ENCODE assay signal across 27 cellular contexts in the genomic region with DNA sequence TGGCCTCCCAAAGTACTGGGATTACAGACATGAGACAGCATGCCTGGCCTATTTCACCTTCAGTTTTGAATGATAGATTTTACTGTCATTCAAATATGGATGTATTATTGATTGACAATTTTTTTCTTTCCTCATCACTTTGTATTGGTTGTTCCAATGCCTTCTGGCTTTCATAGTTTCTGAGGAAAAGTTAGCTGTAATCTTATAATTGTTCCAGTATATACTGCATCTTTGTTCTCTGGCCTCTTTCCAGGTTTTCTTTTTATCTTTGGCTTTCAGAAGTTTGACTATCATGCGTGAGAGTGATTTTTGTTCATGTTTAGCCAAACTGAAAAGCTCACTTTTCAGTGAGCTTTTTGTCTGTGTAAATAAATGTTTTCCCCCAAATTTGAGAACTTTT.
DNase-seq lines count a peak whose midpoint lies in the region; ATAC-seq, FAIRE-seq and TF ChIP-seq lines count a peak whose summit lies in the region.
"Had no signal": no experiment of that assay in that cellular context is flagged by ENCODE, and none has a peak within 500 bp of the region (broad histone marks: within the 10 kb centered on the region; RNA-seq: fewer than 3 reads in every experiment).

No MANE protein-coding gene starts in this region.

- H3K36me3 ChIP-seq in OCI-LY7 (ENCODE audit: insufficient read depth, low read length) (no peaks in the 10 kb centered on the region; the same call in 1 of the 2 replicates), GM12878 (ENCODE audit: control insufficient read depth in 2 of 2, insufficient read depth in 2 of 2, low read length in 1 of 2) (no peaks in the 10 kb centered on the region)

- no peak overlapping the region for H3K27ac ChIP-seq in OCI-LY7 (ENCODE audit: low read depth, low read length, poor library complexity, severe bottlenecking)
- H3K27ac ChIP-seq in GM12878 (ENCODE audit: control insufficient read depth, insufficient read depth) = no peak overlapping the region
- H3K27ac ChIP-seq: 22Rv1, HL-60, skin epidermis had no signal

- H4K20me1 ChIP-seq in OCI-LY7 (ENCODE audit: insufficient read depth, low read length) = no peaks in the 10 kb centered on the region
- no peaks in the 10 kb centered on the region for H4K20me1 ChIP-seq in GM12878 (ENCODE audit: control insufficient read depth, insufficient read depth)

- no peak for TF ChIP-seq CTCF in OCI-LY7 (conservative IDR thresholded peaks at IDR 0.05; ENCODE audit: low read length)
- no peak for TF ChIP-seq CTCF in GM12878 (IDR thresholded peaks at IDR 0.05 in 2 of 3, conservative IDR thresholded peaks at IDR 0.05 in 1 of 3; ENCODE audit: control insufficient read depth in 2 of 3, extremely low read depth in 1 of 3, insufficient read depth in 1 of 3, low read depth in 3 of 3, low read length in 3 of 3)
- no peak for TF ChIP-seq CTCF in HFFc6 (IDR thresholded peaks at IDR 0.05)

- no peaks in the 10 kb centered on the region for H3K27me3 Mint-ChIP-seq in HFFc6 (ENCODE audit: insufficient read depth)
- no peaks in the 10 kb centered on the region for H3K27me3 Mint-ChIP-seq in stimulated activated naive B cell treated with anti-CD40 and anti-IgM and Interleukin-4, amounts not matched to agents 10 μg/mL and 1 μg/mL and 100 μg/mL, for 72 hours
- H3K27me3 Mint-ChIP-seq: activated CD4-positive, alpha-beta memory T cell treated with anti-CD3 and anti-CD28 coated beads for 36 hours; activated naive CD8-positive, alpha-beta T cell; CD4-positive, alpha-beta T cell; central memory CD8-positive, alpha-beta T cell had no signal

- peaks cover 25% of the 10 kb centered on the region for H3K9me3 Mint-ChIP-seq in HFFc6
- peaks cover 18 to 23% of the 10 kb centered on the region in 2 donors for H3K9me3 Mint-ChIP-seq in stimulated activated naive B cell treated with anti-CD40 and anti-IgM and Interleukin-4, amounts not matched to agents 10 μg/mL and 1 μg/mL and 100 μg/mL, for 72 hours

- FAIRE-seq in GM12878 (lab: Jason Lieb, UNC) = no peak
- FAIRE-seq: astrocyte, endothelial cell of umbilical vein, GM12892 had no signal

- no peaks in the 10 kb centered on the region for H3K27me3 ChIP-seq in GM12878 (replicated peaks in 1 of 2; ENCODE audit: control insufficient read depth in 2 of 2, insufficient read depth in 2 of 2, low read length in 1 of 2)

- BruUV-seq in OCI-LY7 (replicated peaks; lab: Mats Ljungman, UMichigan) (no TSS peak), GM12878 (replicated peaks; lab: Mats Ljungman, UMichigan) (no TSS peak)

- SMC1A ChIA-PET in GM12878 (lab: Charles Lee; ENCODE audit: uncharacterized antibody, unreplicated experiment) = interaction anchor here (1.1 to 1.9 kb wide), 4 partner anchors 9 to 159 kb away, joined by 3 to 5 read pairs (median 4); no protein-coding TSS in a partner anchor

- H2AFZ ChIP-seq in OCI-LY7 (ENCODE audit: low read length) (no peak overlapping the region), GM12878 (ENCODE audit: control insufficient read depth, low read depth, low read length) (no peak overlapping the region)

- no peak for TF ChIP-seq POLR2A in GM12878 (IDR thresholded peaks at IDR 0.05; ENCODE audit: low read depth, low read length)

- CTCF ChIA-PET in OCI-LY7 (lab: Charles Lee; ENCODE audit: unreplicated experiment) (no interaction called here), GM12878 (lab: Yijun Ruan, JAX) (interaction anchor here (0.6 to 1.5 kb wide), 3 partner anchors 8 to 168 kb away, joined by 3 to 4 read pairs (median 4); no protein-coding TSS in a partner anchor)

- H3K36me3 Mint-ChIP-seq in HFFc6 (ENCODE audit: low read depth) = peaks cover 28% of the 10 kb centered on the region
- peaks cover 31 to 34% of the 10 kb centered on the region in 2 donors for H3K36me3 Mint-ChIP-seq in stimulated activated naive B cell treated with anti-CD40 and anti-IgM and Interleukin-4, amounts not matched to agents 10 μg/mL and 1 μg/mL and 100 μg/mL, for 72 hours

- 100% methylated on average over 1 of the region's 1 CpG for WGBS in GM12878 (ENCODE audit: insufficient coverage, insufficient replicate concordance, low lambda C conversion rate, missing lambda C conversion rate)

- H3K4me1 ChIP-seq in OCI-LY7 (ENCODE audit: insufficient read depth, low read length, poor library complexity, severe bottlenecking) = no peaks in the 10 kb centered on the region
- no peaks in the 10 kb centered on the region for H3K4me1 ChIP-seq in GM12878 (ENCODE audit: control insufficient read depth, insufficient read depth, low read length)

- no peak overlapping the region for H3K9ac ChIP-seq in GM12878 (ENCODE audit: control insufficient read depth, insufficient read depth, low read length)

- TF ChIP-seq RAD21 in GM12878 (IDR thresholded peaks at IDR 0.05; ENCODE audit: insufficient read depth, low read depth, low read length) = no peak

- H3K4me3 ChIP-seq in OCI-LY7 (ENCODE audit: low read depth, low read length, poor library complexity, severe bottlenecking) (no peak overlapping the region), GM12878 (no peak overlapping the region)
- H3K4me3 ChIP-seq: skin epidermis had no signal

- in situ Hi-C loops in GM12878 (cut with MboI) = no loop called here

- H3K79me2 ChIP-seq in OCI-LY7 (ENCODE audit: insufficient read depth, low read depth, low read length) (no peaks in the 10 kb centered on the region), GM12878 (ENCODE audit: control insufficient read depth, insufficient read depth, low read length) (no peaks in the 10 kb centered on the region; the same call in 1 of the 2 replicates)

- POLR2A ChIA-PET in OCI-LY7 (lab: Charles Lee) (interaction anchor here (0.6 kb wide), 1 partner anchor 13 kb away, joined by 3 read pairs; no protein-coding TSS in a partner anchor), GM12878 (lab: Charles Lee) (no interaction called here)

- H3K4me1 Mint-ChIP-seq in HFFc6 (ENCODE audit: low read depth) = no peaks in the 10 kb centered on the region
- no peaks in the 10 kb centered on the region for H3K4me1 Mint-ChIP-seq in stimulated activated naive B cell treated with anti-CD40 and anti-IgM and Interleukin-4, amounts not matched to agents 10 μg/mL and 1 μg/mL and 100 μg/mL, for 72 hours
- H3K4me1 Mint-ChIP-seq: central memory CD8-positive, alpha-beta T cell had no signal

- RAD21 ChIA-PET in GM12878 (lab: Charles Lee; ENCODE audit: unreplicated experiment) = no interaction called here

- intact Hi-C loops in OCI-LY7 (cut with micrococcal nuclease; ENCODE audit: unreplicated experiment) (no loop called here), GM12878 (cut with micrococcal nuclease; ENCODE audit: unreplicated experiment) (no loop called here)

- H3K9me3 ChIP-seq in OCI-LY7 (ENCODE audit: low read length) (peaks cover 20% of the 10 kb centered on the region; the same call in 1 of the 2 replicates), GM12878 (replicated peaks; ENCODE audit: control insufficient read depth, insufficient read depth, low read length) (peaks cover 7% of the 10 kb centered on the region)

- no peak for ATAC-seq in GM12878
- no peak for ATAC-seq in stimulated activated naive B cell treated with anti-CD40 and anti-IgM and Interleukin-4, amounts not matched to agents 10 μg/mL and 1 μg/mL and 100 μg/mL, for 72 hours (replicated peaks)
- ATAC-seq: activated CD4-positive, CD25-positive, alpha-beta regulatory T cell treated with anti-CD3 and anti-CD28 coated beads, Interleukin-2, amount 50 U/mL, for 24 hours had no signal

- DNase-seq in DMS 273 (lab: John Stamatoyannopoulos, UW; ENCODE audit: unreplicated experiment) = peak; percentile 23
- DNase-seq in DMS 273 treated with DMSO at 0.1 percent for 48 hours (lab: John Stamatoyannopoulos, UW) = no peak
- DNase-seq in EH (ENCODE audit: low read depth) = peak; percentile 4
- peak; percentile 11 for DNase-seq in OCI-LY7 (ENCODE audit: low spot score)
- DNase-seq in GM12878 (ENCODE audit: low read depth, low spot score) = no peak
- DNase-seq in HFFc6 = no peak
- no peak for DNase-seq in stimulated activated naive B cell treated with anti-CD40 and anti-IgM and Interleukin-4, amounts not matched to agents 10 μg/mL and 1 μg/mL and 100 μg/mL, for 72 hours
- DNase-seq in effector CD8-positive, alpha-beta T cell (lab: John Stamatoyannopoulos, UW) = no peak
- DNase-seq: activated CD4-positive, alpha-beta memory T cell treated with anti-CD3 and anti-CD28 coated beads for 36 hours; CD4-positive, alpha-beta T cell; DMS79 treated with DMSO at 0.1 percent for 48 hours; H9; mesendoderm; NCI-H1417 treated with DMSO at 0.1 percent for 48 hours; NCI-H526; stimulated activated CD4-positive, alpha-beta T cell treated with anti-CD3 and anti-CD28 coated beads, Interleukin-1b, Interleukin-23, amount 100 ng/mL, for 48 hours; T1000; trophoblast cell had no signal

- TF ChIP-seq EP300 in GM12878 (IDR thresholded peaks at IDR 0.05; ENCODE audit: borderline replicate concordance in 1 of 2, control insufficient read depth in 1 of 2, low read depth in 2 of 2, low read length in 2 of 2) = no peak

- no peak overlapping the region for H3K4me2 ChIP-seq in OCI-LY7 (ENCODE audit: low read length)
- no peak overlapping the region for H3K4me2 ChIP-seq in GM12878 (ENCODE audit: control insufficient read depth, insufficient read depth)

- no peak overlapping the region for H3K4me3 Mint-ChIP-seq in HFFc6
- H3K4me3 Mint-ChIP-seq in stimulated activated naive B cell treated with anti-CD40 and anti-IgM and Interleukin-4, amounts not matched to agents 10 μg/mL and 1 μg/mL and 100 μg/mL, for 72 hours = no peak overlapping the region
- H3K4me3 Mint-ChIP-seq: activated CD4-positive, alpha-beta memory T cell treated with anti-CD3 and anti-CD28 coated beads for 36 hours; activated naive CD8-positive, alpha-beta T cell; CD4-positive, alpha-beta T cell; central memory CD8-positive, alpha-beta T cell; H9 had no signal

- H3K27ac Mint-ChIP-seq in HFFc6 = no peak overlapping the region
- no peak overlapping the region for H3K27ac Mint-ChIP-seq in stimulated activated naive B cell treated with anti-CD40 and anti-IgM and Interleukin-4, amounts not matched to agents 10 μg/mL and 1 μg/mL and 100 μg/mL, for 72 hours
- H3K27ac Mint-ChIP-seq: activated CD4-positive, alpha-beta memory T cell treated with anti-CD3 and anti-CD28 coated beads for 36 hours; activated naive CD8-positive, alpha-beta T cell; CD4-positive, alpha-beta T cell; H9 had no signal

- H3K9me2 ChIP-seq in OCI-LY7 (ENCODE audit: insufficient read depth, low read length) = no peaks in the 10 kb centered on the region

Comparison
In these comparisons a context has a peak if more than half of its experiments do, and no peak if none do; other contexts are left out.
1. DNase-seq: peak in DMS 273 (single experiment), EH (single experiment) and OCI-LY7 (single experiment); none in DMS 273 treated with DMSO at 0.1 percent for 48 hours (single experiment), GM12878 (single experiment), HFFc6 (single experiment), stimulated activated naive B cell treated with anti-CD40 and anti-IgM and Interleukin-4, amounts not matched to agents 10 μg/mL and 1 μg/mL and 100 μg/mL, for 72 hours (single experiment) and effector CD8-positive, alpha-beta T cell (single experiment).